Comparison of ENCODE assay signal across 23 cellular contexts in the genomic region with DNA sequence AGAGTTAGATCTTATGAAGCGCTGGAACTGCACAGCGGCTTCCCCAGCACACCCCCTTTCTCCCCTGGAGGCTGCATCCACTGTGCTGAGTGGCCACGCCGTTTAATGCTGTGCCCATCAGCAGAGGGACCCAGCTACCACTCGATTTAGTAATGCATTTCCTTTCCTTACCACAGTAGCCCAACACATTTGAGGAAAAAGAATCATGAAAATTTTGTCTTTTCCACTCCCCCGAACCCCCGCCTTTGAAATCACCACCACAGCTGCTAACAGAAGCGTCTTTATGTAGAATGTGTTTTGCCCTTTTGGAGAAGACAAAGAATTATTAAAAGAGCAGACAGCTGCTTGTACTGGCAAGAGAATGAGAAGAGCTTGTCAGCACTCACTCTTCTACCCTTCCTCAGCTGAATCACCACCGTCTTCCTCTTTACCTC.
DNase-seq lines count a peak whose midpoint lies in the region; ATAC-seq, FAIRE-seq and TF ChIP-seq lines count a peak whose summit lies in the region.
"Had no signal": no experiment of that assay in that cellular context is flagged by ENCODE, and none has a peak within 500 bp of the region (broad histone marks: within the 10 kb centered on the region; RNA-seq: fewer than 3 reads in every experiment).

No MANE protein-coding gene starts in this region.

- no peak for TF ChIP-seq POLR2A in H1 (IDR thresholded peaks at IDR 0.05; ENCODE audit: control extremely low read depth in 1 of 2, low read depth in 2 of 2, low read length in 2 of 2)
- no peak for TF ChIP-seq POLR2A in H54 (IDR thresholded peaks at IDR 0.05; ENCODE audit: low read depth, low read length)

- H3K9ac ChIP-seq in H1 (replicated peaks in 1 of 4; ENCODE audit: extremely low read depth in 1 of 4, low read depth in 3 of 4, low read length in 3 of 4): no peak overlapping the region

- H2BK12ac ChIP-seq in H1 (ENCODE audit: low read depth, low read length): no peak overlapping the region

- H2AFZ ChIP-seq in H1 (ENCODE audit: low read length): no peak overlapping the region

- DNase-seq in SJCRH30 (peak; percentile 23 to 51), H1 (ENCODE audit: low read depth in 1 of 2, low spot score in 2 of 2) (no peak), medulla oblongata (ENCODE audit: extremely low spot score) (peak; percentile 93), substantia nigra (lab: John Stamatoyannopoulos, UW) (peak in 44 of 49 donors; percentile 16 to 85 (median 60)), H54 (ENCODE audit: insufficient read length, low spot score) (no peak)
- DNase-seq: activated CD4-positive, CD25-positive, alpha-beta regulatory T cell treated with anti-CD3 and anti-CD28 coated beads, Interleukin-2, amount 50 U/mL, for 72 hours; activated CD8-positive, alpha-beta memory T cell treated with anti-CD3 and anti-CD28 coated beads for 24 hours; activated naive CD4-positive, alpha-beta T cell treated with anti-CD3 and anti-CD28 coated beads, Interleukin-2, amount 10 ng/mL, durations not matched to agents 7 days and 5 days; activated T-cell treated with anti-CD3 and anti-CD28 coated beads, Interleukin-2, amount 50 U/mL, for 72 hours; DND-41; effector memory CD8-positive, alpha-beta T cell; glutamatergic neuron; Karpas-422; NCI-H1048; NCI-H2029 treated with DMSO at 0.1 percent for 48 hours; RPMI8226; stimulated activated CD4-positive, alpha-beta T cell treated with anti-CD3 and anti-CD28 coated beads, Interleukin-2, amount 100 ng/mL, for 24 hours; stimulated activated naive CD4-positive, alpha-beta T cell; tibial artery had no signal

- H3K36me3 ChIP-seq in SJCRH30: no peaks in the 10 kb centered on the region
- H3K36me3 ChIP-seq in H1 (ENCODE audit: control insufficient read depth in 2 of 4, insufficient read depth in 4 of 4, low read length in 3 of 4): no peaks in the 10 kb centered on the region
- H3K36me3 ChIP-seq: HAP-1, tibial artery had no signal

- peak overlapping the region; percentile 21 for H3K27ac ChIP-seq in SJCRH30
- no peak overlapping the region for H3K27ac ChIP-seq in H1 (ENCODE audit: low read depth, low read length)
- H3K27ac ChIP-seq in substantia nigra (ENCODE audit: low read depth, low read length, poor library complexity, severe bottlenecking): peak overlapping the region; percentile 98
- H3K27ac ChIP-seq: tibial artery had no signal

- H3K56ac ChIP-seq in H1 (replicated peaks; ENCODE audit: insufficient read length, low read depth, low read length): no peak overlapping the region

- 0 out of 2 replicates have a peak, but pooled peaks cover 8% of the 10 kb centered on the region for H3K4me1 ChIP-seq in SJCRH30
- no peaks in the 10 kb centered on the region for H3K4me1 ChIP-seq in H1 (replicated peaks in 1 of 4; ENCODE audit: control insufficient read depth in 3 of 4, insufficient read depth in 4 of 4, low read length in 3 of 4)
- H3K4me1 ChIP-seq: HAP-1, tibial artery had no signal

- H3K4me3 ChIP-seq in SJCRH30 (peak overlapping the region; percentile 12; the same call in 1 of the 2 replicates), H1 (ENCODE audit: extremely low read depth in 1 of 4, insufficient read depth in 2 of 4, low read depth in 3 of 4, low read length in 4 of 4) (no peak overlapping the region)
- H3K4me3 ChIP-seq: HAP-1, tibial artery had no signal

- WGBS in H1 (ENCODE audit: extremely low coverage in 1 of 2, insufficient coverage in 1 of 2, insufficient read length in 1 of 2, insufficient replicate concordance in 2 of 2, low coverage in 1 of 2, low lambda C conversion rate in 2 of 2, missing lambda C conversion rate in 1 of 2), 2 experiments: 89% methylated on average over 9 of the region's 9 CpGs; no CpG with 5 or more reads in 1 of the 2 experiments

- H4K91ac ChIP-seq in H1 (replicated peaks; ENCODE audit: insufficient read length, low read length): no peak overlapping the region

- no peak for TF ChIP-seq EP300 in H1 (IDR thresholded peaks at IDR 0.05; ENCODE audit: borderline replicate concordance in 1 of 2, low read depth in 2 of 2, low read length in 2 of 2)

- POLR2A ChIA-PET in H1 (lab: Charles Lee; ENCODE audit: partially characterized antibody): interaction anchor here (0.8 kb wide), 1 partner anchor 14 kb away, joined by 4 read pairs; no protein-coding TSS in a partner anchor

- TF ChIP-seq RAD21 in H1 (IDR thresholded peaks at IDR 0.05 in 1 of 2, conservative IDR thresholded peaks at IDR 0.05 in 1 of 2; ENCODE audit: low read depth in 2 of 2, low read length in 2 of 2): peak in 1 of 2 experiments; percentile 10; a peak in 1 of 4 replicates

- no peak overlapping the region for H3K14ac ChIP-seq in H1 (ENCODE audit: insufficient read length)

- no peak overlapping the region for H2BK5ac ChIP-seq in H1 (ENCODE audit: low read depth, low read length)

- H2BK120ac ChIP-seq in H1 (replicated peaks; ENCODE audit: low read depth, low read length): no peak overlapping the region

- no peaks in the 10 kb centered on the region for H3K79me1 ChIP-seq in H1 (ENCODE audit: low read depth, low read length)

- CTCF ChIA-PET in H1 (lab: Charles Lee; ENCODE audit: partially characterized antibody): interaction anchor here (1.0 to 4.7 kb wide), 6 partner anchors 10 to 1178 kb away, joined by 3 to 28 read pairs (median 8); no protein-coding TSS in a partner anchor

- H2AK5ac ChIP-seq in H1 (ENCODE audit: low read depth, low read length): 0 out of 2 replicates have a peak overlapping the region, but pooled peaks have one; percentile 39

- H3K4ac ChIP-seq in H1 (replicated peaks; ENCODE audit: insufficient read length, low read depth, low read length): no peak overlapping the region

- no peaks in the 10 kb centered on the region for H3K23me2 ChIP-seq in H1 (ENCODE audit: low read depth, low read length)

- H3K23ac ChIP-seq in H1 (ENCODE audit: insufficient read length): no peak overlapping the region

- H3K4me2 ChIP-seq in H1 (ENCODE audit: insufficient read depth in 1 of 2, low read depth in 2 of 2, low read length in 2 of 2): no peak overlapping the region

- no peak for ATAC-seq in GM21390 (IDR thresholded peaks at IDR 0.05; ENCODE audit: unreplicated experiment)
- no peak for ATAC-seq in GM18858 (IDR thresholded peaks at IDR 0.05; ENCODE audit: unreplicated experiment)
- ATAC-seq: activated T-cell treated with anti-CD3 and anti-CD28 coated beads, Interleukin-2, amount 50 U/mL, for 72 hours; effector memory CD8-positive, alpha-beta T cell had no signal

- no peak for FAIRE-seq in H1 (lab: Jason Lieb, UNC)
- no peak for FAIRE-seq in H54 (lab: Jason Lieb, UNC)
- FAIRE-seq: astrocyte had no signal

- TF ChIP-seq CTCF in H1 (IDR thresholded peaks at IDR 0.05; ENCODE audit: control extremely low read depth in 1 of 3, insufficient read depth in 1 of 3, low read depth in 1 of 3, low read length in 3 of 3): 0 out of 4 replicates have a peak, but pooled peaks of 1 of the 3 experiments have one; percentile 6

- no peaks in the 10 kb centered on the region for H3K79me2 ChIP-seq in H1 (ENCODE audit: control insufficient read depth in 1 of 2, insufficient read depth in 2 of 2, low read length in 2 of 2)

- no peaks in the 10 kb centered on the region for H4K20me1 ChIP-seq in H1 (replicated peaks in 1 of 2; ENCODE audit: control insufficient read depth in 1 of 2, insufficient read depth in 2 of 2, low read length in 2 of 2)

- no peak overlapping the region for H4K8ac ChIP-seq in H1 (ENCODE audit: extremely low read depth, insufficient read depth, low read length)

- H3K9me3 ChIP-seq in SJCRH30 (replicated peaks) (no peaks in the 10 kb centered on the region), H1 (ENCODE audit: insufficient read depth in 2 of 2, low read depth in 1 of 2, low read length in 1 of 2) (no peaks in the 10 kb centered on the region)
- H3K9me3 ChIP-seq: HAP-1, tibial artery had no signal

- H2BK20ac ChIP-seq in H1 (ENCODE audit: low read length): no peak overlapping the region

- H3K18ac ChIP-seq in H1 (ENCODE audit: extremely low read depth, low read length): no peak overlapping the region

- no peaks in the 10 kb centered on the region for H3K27me3 ChIP-seq in SJCRH30
- H3K27me3 ChIP-seq in H1 (replicated peaks in 1 of 4; ENCODE audit: control insufficient read depth in 3 of 4, extremely low read depth in 1 of 4, insufficient read depth in 3 of 4, low read length in 3 of 4): no peaks in the 10 kb centered on the region
- H3K27me3 ChIP-seq: tibial artery had no signal

- H2BK15ac ChIP-seq in H1 (ENCODE audit: low read length): no peak overlapping the region

- no peak overlapping the region for H4K5ac ChIP-seq in H1 (ENCODE audit: insufficient read length, low read depth, low read length)

TF ChIP-seq in H1, 55 proteins besides CTCF, POLR2A, EP300 and RAD21:
- TF ChIP-seq ASH2L (IDR thresholded peaks at IDR 0.05; ENCODE audit: low read length) (no peak), BRCA1 (IDR thresholded peaks at IDR 0.05; ENCODE audit: low read depth, low read length) (no peak), SRF (IDR thresholded peaks at IDR 0.05; ENCODE audit: low read depth, low read length) (no peak), YY1 (IDR thresholded peaks at IDR 0.05; ENCODE audit: low read depth, low read length) (no peak), JUND (IDR thresholded peaks at IDR 0.05; ENCODE audit: low read length) (no peak), RNF2 (IDR thresholded peaks at IDR 0.05; ENCODE audit: borderline replicate concordance, low read depth, low read length, missing control alignments, poor library complexity, severe bottlenecking) (no peak), CHD2 (IDR thresholded peaks at IDR 0.05; ENCODE audit: low read length) (no peak)
- TF ChIP-seq, protein P1, sequence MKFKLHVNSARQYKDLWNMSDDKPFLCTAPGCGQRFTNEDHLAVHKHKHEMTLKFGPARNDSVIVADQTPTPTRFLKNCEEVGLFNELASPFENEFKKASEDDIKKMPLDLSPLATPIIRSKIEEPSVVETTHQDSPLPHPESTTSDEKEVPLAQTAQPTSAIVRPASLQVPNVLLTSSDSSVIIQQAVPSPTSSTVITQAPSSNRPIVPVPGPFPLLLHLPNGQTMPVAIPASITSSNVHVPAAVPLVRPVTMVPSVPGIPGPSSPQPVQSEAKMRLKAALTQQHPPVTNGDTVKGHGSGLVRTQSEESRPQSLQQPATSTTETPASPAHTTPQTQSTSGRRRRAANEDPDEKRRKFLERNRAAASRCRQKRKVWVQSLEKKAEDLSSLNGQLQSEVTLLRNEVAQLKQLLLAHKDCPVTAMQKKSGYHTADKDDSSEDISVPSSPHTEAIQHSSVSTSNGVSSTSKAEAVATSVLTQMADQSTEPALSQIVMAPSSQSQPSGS (IDR thresholded peaks at IDR 0.05; ENCODE audit: low read length): no peak

Comparison
In these comparisons a context has a peak if more than half of its experiments do, and no peak if none do; other contexts are left out.
1. DNase-seq: peak in SJCRH30 (2 of 2), medulla oblongata (single experiment) and substantia nigra (44 of 49); none in H1 (0 of 2) and H54 (single experiment).